Comparison of ENCODE assay signal across 11 cellular contexts in genomic region chr7:116443101-116443523, GRCh38. TPM values are rescaled to one million over a fixed set of nuclear protein-coding genes. Genes with fewer than 3 reads are reported as not detected.
A peak's percentile ranks its signal among the peaks of the same experiment; 100 is the strongest.
DNase-seq lines count a peak whose midpoint lies in the region; ATAC-seq and TF ChIP-seq lines count a peak whose summit lies in the region.
"Had no signal": no experiment of that assay in that cellular context is flagged by ENCODE, and none has a peak within 500 bp of the region (broad histone marks: within the 10 kb centered on the region; RNA-seq: fewer than 3 reads in every experiment).

No MANE protein-coding gene starts in this region.

- H3K79me2 ChIP-seq in HCT116 (ENCODE audit: insufficient read depth, low read length), result peaks cover 19% of the 10 kb centered on the region; the same call in 1 of the 2 replicates

- H3K4me3 ChIP-seq in HCT116 (replicated peaks in 1 of 2; ENCODE audit: low read depth in 1 of 2, low read length in 2 of 2) (peak overlapping the region; percentile 36 to 56; a peak in 3 of 4 replicates), tibial artery (no peak overlapping the region), spleen (no peak overlapping the region)

- H3K4me2 ChIP-seq in HCT116 (ENCODE audit: low read length), result peak overlapping the region; percentile 80

- no peak overlapping the region for H2AFZ ChIP-seq in HCT116 (ENCODE audit: low read depth, low read length, poor library complexity, severe bottlenecking)

- H3K4me1 ChIP-seq in HCT116 (ENCODE audit: control insufficient read depth in 1 of 2, insufficient read depth in 2 of 2, low read length in 2 of 2) (peaks cover 59 to 97% of the 10 kb centered on the region in 2 experiments), tibial artery (peaks cover 0 to 68% (median 34%) of the 10 kb centered on the region in 4 donors), spleen (no peaks in the 10 kb centered on the region)

- TF ChIP-seq CTCF in HCT116 (IDR thresholded peaks at IDR 0.05 in 2 of 3, conservative IDR thresholded peaks at IDR 0.05 in 1 of 3; ENCODE audit: borderline replicate concordance in 1 of 3, insufficient read depth in 1 of 3, low read depth in 2 of 3, low read length in 2 of 3) (no peak), tibial artery (IDR thresholded peaks at IDR 0.05) (no peak), spleen (IDR thresholded peaks at IDR 0.05 in 8 of 11, conservative IDR thresholded peaks at IDR 0.05 in 3 of 11) (no peak)

- peak overlapping the region; percentile 78 for H3K9ac ChIP-seq in HCT116 (ENCODE audit: low read length)

- H3K27me3 ChIP-seq in HCT116 (ENCODE audit: insufficient read depth, low read length) (no peaks in the 10 kb centered on the region), tibial artery (no peaks in the 10 kb centered on the region), spleen (replicated peaks in 1 of 7) (no peaks in the 10 kb centered on the region)

- H3K27ac ChIP-seq in HCT116 (ENCODE audit: low read depth, low read length) (peak overlapping the region; percentile 97), tibial artery (peak overlapping the region; percentile 43 to 69), spleen (no peak overlapping the region)

- peak; percentile 48 for TF ChIP-seq RAD21 in HCT116 (IDR thresholded peaks at IDR 0.05; ENCODE audit: low read depth)

- intact Hi-C loops in HCT116 (cut with micrococcal nuclease), result loop anchor here (1.0 to 5.0 kb wide), 4 partner anchors 69 to 186 kb away; no protein-coding TSS in a partner anchor
- intact Hi-C loops in tibial artery (cut with DNase I; ENCODE audit: low total_unique reads), result no loop called here
- intact Hi-C loops in spleen (cut with DNase I; ENCODE audit: low total_unique reads), result no loop called here

- WGBS in spleen, 5 donors, result 57 to 73% (median 71%) methylated on average over 1 of the region's 1 CpG

- ATAC-seq in HCT116 (peak; percentile 72), left lobe of liver (no peak)

- CTCF ChIA-PET in HCT116 (lab: Charles Lee), result interaction anchor here (0.6 to 2.3 kb wide), 2 partner anchors 83 to 184 kb away, joined by 3 to 10 read pairs; no protein-coding TSS in a partner anchor

- no peaks in the 10 kb centered on the region for H3K9me2 ChIP-seq in HCT116 (ENCODE audit: insufficient read depth)

- H3K36me3 ChIP-seq in HCT116 (ENCODE audit: control insufficient read depth in 1 of 2, insufficient read depth in 2 of 2, low read length in 2 of 2), result 0 out of 4 replicates have a peak, but pooled peaks cover 0 to 17% of the 10 kb centered on the region in 2 experiments
- no peaks in the 10 kb centered on the region for H3K36me3 ChIP-seq in tibial artery
- no peaks in the 10 kb centered on the region for H3K36me3 ChIP-seq in spleen

- no peak for TF ChIP-seq POLR2A in HCT116 (IDR thresholded peaks at IDR 0.05; ENCODE audit: borderline replicate concordance, extremely low read depth, insufficient read depth, insufficient read length)
- TF ChIP-seq POLR2A in spleen (IDR thresholded peaks at IDR 0.05), result no peak

- DNase-seq in HCT116 (ENCODE audit: low read depth, low spot score) (peak; percentile 97), amniotic stem cell (lab: John Stamatoyannopoulos, UW) (peak; percentile 85), glomerular visceral epithelial cell (ENCODE audit: extremely low spot score) (peak; percentile 81), tibial artery (no peak), NAMALWA (ENCODE audit: low spot score) (no peak), spleen (no peak), SHP77 (lab: John Stamatoyannopoulos, UW) (no peak), left lobe of liver (ENCODE audit: low spot score) (no peak)
- DNase-seq: activated effector memory CD4-positive, alpha-beta T cell treated with anti-CD3 and anti-CD28 coated beads, Interleukin-2, amount 50 U/mL, for 16 hours; NCI-H526 treated with DMSO at 0.1 percent for 48 hours; nephron progenitor cell had no signal

- POLR2A ChIA-PET in HCT116 (lab: Charles Lee), result interaction anchor here (0.7 to 2.3 kb wide), 22 partner anchors 8 to 233 kb away, joined by 3 to 21 read pairs (median 6); partner anchors contain the start of genes CAV2 and TES

- BruUV-seq in HCT116 (replicated peaks; lab: Mats Ljungman, UMichigan), result no TSS peak

- RAD21 ChIA-PET in HCT116 (lab: Charles Lee; ENCODE audit: low non-redundant PET in 1 of 2, low total read pairs in 2 of 2, uncharacterized antibody in 2 of 2, unreplicated experiment in 2 of 2), result interaction anchor here in 1 of 2 experiments (0.7 to 2.2 kb wide), 3 partner anchors 11 to 146 kb away, joined by 3 to 7 read pairs (median 6); no protein-coding TSS in a partner anchor

- H3K9me3 ChIP-seq in HCT116 (ENCODE audit: control insufficient read depth in 1 of 2, insufficient read depth in 1 of 2, low read depth in 1 of 2, low read length in 2 of 2) (no peaks in the 10 kb centered on the region), tibial artery (no peaks in the 10 kb centered on the region), spleen (no peaks in the 10 kb centered on the region)

- H4K20me1 ChIP-seq in HCT116 (ENCODE audit: insufficient read depth), result no peaks in the 10 kb centered on the region

TF ChIP-seq in HCT116, 20 proteins besides CTCF, POLR2A, EP300 and RAD21 (continues in another document):
- no peak for TF ChIP-seq EZH2phosphoT487 (IDR thresholded peaks at IDR 0.05; ENCODE audit: borderline replicate concordance)
- no peak for TF ChIP-seq ZFX (IDR thresholded peaks at IDR 0.05)
- peak; percentile 89 for TF ChIP-seq SRF (IDR thresholded peaks at IDR 0.05; ENCODE audit: low read depth)
- TF ChIP-seq CBX3 (IDR thresholded peaks at IDR 0.05; ENCODE audit: low read depth), result peak; percentile 92
- TF ChIP-seq ATF3 (IDR thresholded peaks at IDR 0.05), result no peak; the same call in 1 of the 2 replicates
- TF ChIP-seq SIN3A (IDR thresholded peaks at IDR 0.05; ENCODE audit: low read depth), result peak; percentile 83; the same call in 1 of the 2 replicates
- no peak; the same call in 1 of the 2 replicates for TF ChIP-seq EGR1 (IDR thresholded peaks at IDR 0.05; ENCODE audit: low read depth)
- TF ChIP-seq FOSL1 (IDR thresholded peaks at IDR 0.05; ENCODE audit: low read depth), result peak; percentile 100
- peak; percentile 98 for TF ChIP-seq SP1 (IDR thresholded peaks at IDR 0.05; ENCODE audit: low read depth)
- TF ChIP-seq MAX (IDR thresholded peaks at IDR 0.05), result peak; percentile 70
- peak; percentile 87 for TF ChIP-seq CEBPB (IDR thresholded peaks at IDR 0.05; ENCODE audit: low read depth)
- TF ChIP-seq JUND (IDR thresholded peaks at IDR 0.05), result peak; percentile 99
- TF ChIP-seq TCF7L2 (IDR thresholded peaks at IDR 0.05; ENCODE audit: borderline replicate concordance, extremely low read depth, insufficient read depth, insufficient read length), result peak; percentile 56
- peak; percentile 59 for TF ChIP-seq ZBTB33 (IDR thresholded peaks at IDR 0.05; ENCODE audit: extremely low read depth, insufficient replicate concordance, low read length)
- no peak for TF ChIP-seq REST (IDR thresholded peaks at IDR 0.05; ENCODE audit: low read depth)
- peak; percentile 79; the same call in 1 of the 2 replicates for TF ChIP-seq POLR2AphosphoS5 (IDR thresholded peaks at IDR 0.05; ENCODE audit: low read depth, low read length)

RNA-seq across cellular contexts. Expression of gene CAV2, which starts 56.4 kb away (rescaled TPM):
- 157 TPM for total RNA-seq in HCT116 (2021; ENCODE audit: unreplicated experiment)
- 153 and 174 TPM in 2 replicates for polyA plus RNA-seq in HCT116 (2012)
- total RNA-seq in spleen, result 100 to 1,000 TPM in 2 of 7 donors, 10 to 100 TPM in 5; 27.8 to 107 (median 76.1) TPM
- 10 to 100 TPM; 15.5 to 51.6 (median 20.4) TPM for polyA plus RNA-seq in spleen
- 28.4 TPM for total RNA-seq in left lobe of liver

Comparison
In these comparisons a context has a peak if more than half of its experiments do, and no peak if none do; other contexts are left out.
1. DNase-seq: peak in HCT116 (single experiment), amniotic stem cell (single experiment) and glomerular visceral epithelial cell (single experiment); none in tibial artery (0 of 2), NAMALWA (single experiment), spleen (single experiment), SHP77 (0 of 2) and left lobe of liver (single experiment).
2. H3K27ac ChIP-seq: peak in HCT116 (single experiment) and tibial artery (2 of 2); none in spleen (0 of 8).
3. H3K4me3 ChIP-seq: peak in HCT116 (2 of 2); none in tibial artery (0 of 2) and spleen (0 of 8).